In genomic region chr2:58680938-58681337, GRCh38 we compare ENCODE assay signal across 1 cellular context.
TF ChIP-seq lines count a peak whose summit lies in the region.

No MANE protein-coding gene starts in this region.

TF ChIP-seq in SK-N-SH treated with all-trans-retinoic acid at 6 μM for 48 hours, 23 proteins besides CTCF, POLR2A, EP300 and RAD21 (continued from another document):
- no peak for TF ChIP-seq CSRNP3 (CRISPR knock-in tag; IDR thresholded peaks at IDR 0.05)
